11 cellular contexts compared by ENCODE assay signal in the genomic region with DNA sequence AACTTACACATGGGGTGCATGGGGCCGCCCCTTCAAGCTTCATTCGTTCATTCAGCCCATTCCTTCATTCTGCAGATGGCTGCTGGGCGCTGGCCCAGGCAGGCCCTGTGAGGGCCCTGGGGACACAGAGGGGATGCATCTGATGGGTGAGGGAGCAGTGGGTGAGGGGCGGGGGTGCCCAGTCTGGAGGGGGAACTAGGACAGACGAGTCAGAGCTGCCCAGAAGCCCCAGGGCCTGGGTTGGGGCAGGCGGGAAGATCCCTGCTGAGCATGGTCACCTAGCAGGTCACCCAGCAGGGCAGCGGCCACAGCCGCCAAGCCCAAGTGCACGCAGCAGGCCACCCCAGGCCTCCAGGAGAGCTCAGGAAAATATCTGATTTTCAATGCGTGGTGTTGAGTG. TPM values are rescaled to one million over a fixed set of nuclear protein-coding genes. Genes with fewer than 3 reads are reported as not detected.
DNase-seq lines count a peak whose midpoint lies in the region; ATAC-seq and TF ChIP-seq lines count a peak whose summit lies in the region.
"Had no signal": no experiment of that assay in that cellular context is flagged by ENCODE, and none has a peak within 500 bp of the region (broad histone marks: within the 10 kb centered on the region; RNA-seq: fewer than 3 reads in every experiment).

No MANE protein-coding gene starts in this region.

- peak overlapping the region; percentile 84 for H3K4me2 ChIP-seq in GM23338

- TF ChIP-seq CTCF in GM23338 (conservative IDR thresholded peaks at IDR 0.05; ENCODE audit: low read depth in 2 of 2) (no peak), WTC11 (IDR thresholded peaks at IDR 0.05) (no peak), gastrocnemius medialis (IDR thresholded peaks at IDR 0.05 in 4 of 5, conservative IDR thresholded peaks at IDR 0.05 in 1 of 5) (no peak)

- 0 out of 2 replicates have a peak overlapping the region, but pooled peaks have one; percentile 59 for H2AFZ ChIP-seq in GM23338

- peak overlapping the region; percentile 53 for H3K4me3 ChIP-seq in GM23338
- peak overlapping the region; percentile 53 for H3K4me3 ChIP-seq in iPS-15b (ENCODE audit: low read depth, low read length)
- H3K4me3 ChIP-seq in gastrocnemius medialis = no peak overlapping the region

- H3K4me1 Mint-ChIP-seq in GM23338 (peaks cover 12% of the 10 kb centered on the region; the same call in 2 of the 3 replicates), WTC11 (peaks cover 5% of the 10 kb centered on the region; the same call in 1 of the 2 replicates)
- H3K4me1 Mint-ChIP-seq in activated naive CD8-positive, alpha-beta T cell treated with anti-CD3 and anti-CD28 coated beads, Interleukin-2, amount 50 U/mL, for 24 hours = no peaks in the 10 kb centered on the region
- H3K4me1 Mint-ChIP-seq: activated naive CD4-positive, alpha-beta T cell treated with anti-CD3 and anti-CD28 coated beads, Interleukin-2, amount 50 U/mL, for 24 hours had no signal

- ATAC-seq in GM23338 = no peak; the same call in 2 of the 3 replicates
- no peak for ATAC-seq in WTC11
- ATAC-seq in gastrocnemius medialis = no peak
- no peak for ATAC-seq in activated naive CD8-positive, alpha-beta T cell treated with anti-CD3 and anti-CD28 coated beads, Interleukin-2, amount 50 U/mL, for 24 hours

- no peaks in the 10 kb centered on the region for H3K79me2 ChIP-seq in GM23338 (replicated peaks; ENCODE audit: insufficient read depth)

- POLR2A ChIA-PET in WTC11 (lab: Charles Lee) = interaction anchor here (0.6 to 4.1 kb wide), 4 partner anchors 14 to 246 kb away, joined by 3 to 65 read pairs (median 4); a partner anchor contains a TSS

- CTCF ChIA-PET in WTC11 (lab: Charles Lee) = interaction anchor here (0.9 to 21.0 kb wide), 12 partner anchors 9 to 769 kb away, joined by 3 to 455 read pairs (median 6); a partner anchor contains a TSS

- peak overlapping the region; percentile 80; the same call in 1 of the 2 replicates for H3K27ac Mint-ChIP-seq in GM23338
- H3K27ac Mint-ChIP-seq in WTC11 = no peak overlapping the region
- no peak overlapping the region for H3K27ac Mint-ChIP-seq in activated naive CD8-positive, alpha-beta T cell treated with anti-CD3 and anti-CD28 coated beads, Interleukin-2, amount 50 U/mL, for 24 hours
- H3K27ac Mint-ChIP-seq: activated naive CD4-positive, alpha-beta T cell treated with anti-CD3 and anti-CD28 coated beads, Interleukin-2, amount 50 U/mL, for 24 hours had no signal

- H3K9me3 Mint-ChIP-seq in GM23338 (no peaks in the 10 kb centered on the region), WTC11 (no peaks in the 10 kb centered on the region)
- no peaks in the 10 kb centered on the region for H3K9me3 Mint-ChIP-seq in activated naive CD8-positive, alpha-beta T cell treated with anti-CD3 and anti-CD28 coated beads, Interleukin-2, amount 50 U/mL, for 24 hours
- H3K9me3 Mint-ChIP-seq: activated naive CD4-positive, alpha-beta T cell treated with anti-CD3 and anti-CD28 coated beads, Interleukin-2, amount 50 U/mL, for 24 hours had no signal

- peaks cover 13% of the 10 kb centered on the region for H3K27me3 Mint-ChIP-seq in GM23338 (ENCODE audit: insufficient read depth, low read depth, poor library complexity)
- H3K27me3 Mint-ChIP-seq in WTC11 (ENCODE audit: low read depth) = peaks cover 11% of the 10 kb centered on the region
- H3K27me3 Mint-ChIP-seq in activated naive CD8-positive, alpha-beta T cell treated with anti-CD3 and anti-CD28 coated beads, Interleukin-2, amount 50 U/mL, for 24 hours = peaks cover 2% of the 10 kb centered on the region
- H3K27me3 Mint-ChIP-seq: activated naive CD4-positive, alpha-beta T cell treated with anti-CD3 and anti-CD28 coated beads, Interleukin-2, amount 50 U/mL, for 24 hours had no signal

- in situ Hi-C loops in gastrocnemius medialis (cut with MboI; ENCODE audit: low sequenced_read_pairs in 4 of 4) = no loop called here

- no peak for TF ChIP-seq POLR2A in gastrocnemius medialis (IDR thresholded peaks at IDR 0.05)

- H3K36me3 ChIP-seq in GM23338 (ENCODE audit: insufficient read depth) (no peaks in the 10 kb centered on the region), iPS-15b (ENCODE audit: control insufficient read depth, insufficient read depth, low read length) (peaks cover 4% of the 10 kb centered on the region), gastrocnemius medialis (no peaks in the 10 kb centered on the region)

- no peaks in the 10 kb centered on the region for H3K9me2 ChIP-seq in GM23338 (ENCODE audit: insufficient read depth)

- intact Hi-C loops in gastrocnemius medialis (cut with DNase I; ENCODE audit: low total_unique reads) = no loop called here

- H3K36me3 Mint-ChIP-seq in GM23338 (ENCODE audit: low read depth) (no peaks in the 10 kb centered on the region), WTC11 (no peaks in the 10 kb centered on the region)
- H3K36me3 Mint-ChIP-seq in activated naive CD8-positive, alpha-beta T cell treated with anti-CD3 and anti-CD28 coated beads, Interleukin-2, amount 50 U/mL, for 24 hours (ENCODE audit: low read depth) = no peaks in the 10 kb centered on the region
- H3K36me3 Mint-ChIP-seq: activated naive CD4-positive, alpha-beta T cell treated with anti-CD3 and anti-CD28 coated beads, Interleukin-2, amount 50 U/mL, for 24 hours had no signal

- H3K4me1 ChIP-seq in GM23338 (ENCODE audit: insufficient read depth) = peaks cover 18% of the 10 kb centered on the region
- peaks cover 12% of the 10 kb centered on the region for H3K4me1 ChIP-seq in iPS-15b (ENCODE audit: control insufficient read depth, insufficient read depth, low read length)
- H3K4me1 ChIP-seq in gastrocnemius medialis = peaks cover 26 to 52% of the 10 kb centered on the region in 2 donors

- H3K9ac ChIP-seq in iPS-15b (ENCODE audit: low read depth, low read length) = peak overlapping the region; percentile 47

- no peaks in the 10 kb centered on the region for H3K9me3 ChIP-seq in iPS-15b (ENCODE audit: control insufficient read depth, insufficient read depth, low read length)
- no peaks in the 10 kb centered on the region for H3K9me3 ChIP-seq in gastrocnemius medialis

- H3K27me3 ChIP-seq in GM23338 (ENCODE audit: insufficient read depth) = no peaks in the 10 kb centered on the region; the same call in 1 of the 2 replicates
- H3K27me3 ChIP-seq in iPS-15b (ENCODE audit: control insufficient read depth, insufficient read depth, low read length) = no peaks in the 10 kb centered on the region
- no peaks in the 10 kb centered on the region for H3K27me3 ChIP-seq in gastrocnemius medialis

- 0 out of 2 replicates have a peak, but pooled peaks cover 3% of the 10 kb centered on the region for H3F3A ChIP-seq in GM23338 (replicated peaks; ENCODE audit: low read depth)

- peak overlapping the region; percentile 29; the same call in 2 of the 3 replicates for H3K4me3 Mint-ChIP-seq in GM23338
- H3K4me3 Mint-ChIP-seq in WTC11 = no peak overlapping the region
- no peak overlapping the region for H3K4me3 Mint-ChIP-seq in activated naive CD8-positive, alpha-beta T cell treated with anti-CD3 and anti-CD28 coated beads, Interleukin-2, amount 50 U/mL, for 24 hours
- H3K4me3 Mint-ChIP-seq: activated naive CD4-positive, alpha-beta T cell treated with anti-CD3 and anti-CD28 coated beads, Interleukin-2, amount 50 U/mL, for 24 hours had no signal

- H3K27ac ChIP-seq in GM23338 (ENCODE audit: low read depth) (peak overlapping the region; percentile 94), gastrocnemius medialis (peak overlapping the region in 3 of 4 donors; percentile 29 to 64 (median 57))

- no peak for DNase-seq in GM23338 (ENCODE audit: low spot score)
- no peak for DNase-seq in WTC11 (ENCODE audit: low spot score)
- DNase-seq in gastrocnemius medialis = no peak
- DNase-seq in NCI-H1048 (lab: John Stamatoyannopoulos, UW) = no peak
- DNase-seq in activated naive CD8-positive, alpha-beta T cell treated with anti-CD3 and anti-CD28 coated beads, Interleukin-2, amount 50 U/mL, for 24 hours = no peak
- DNase-seq in NCI-H2227 (lab: John Stamatoyannopoulos, UW; ENCODE audit: unreplicated experiment) = no peak
- DNase-seq in NOMO-1 treated with dmso at 0.1 percent for 144 hours (lab: John Stamatoyannopoulos, UW; ENCODE audit: unreplicated experiment) = no peak
- DNase-seq: Kasumi-1; stimulated activated CD4-positive, alpha-beta T cell treated with anti-CD3 and anti-CD28 coated beads, Interleukin-12 subunit alpha, Interleukin-12 subunit beta, amount 100 ng/mL, for 4 hours had no signal

- H4K20me1 ChIP-seq in GM23338 (replicated peaks; ENCODE audit: insufficient read depth) = no peaks in the 10 kb centered on the region

TF ChIP-seq in WTC11, 78 proteins besides CTCF, POLR2A, EP300 and RAD21:
- TF ChIP-seq SP1 (CRISPR knock-in tag; conservative IDR thresholded peaks at IDR 0.05) (peak; percentile 23; the same call in 1 of the 2 replicates), TP53 (CRISPR knock-in tag; IDR thresholded peaks at IDR 0.05) (no peak), SOX15 (CRISPR knock-in tag; IDR thresholded peaks at IDR 0.05) (no peak), RORB (CRISPR knock-in tag; IDR thresholded peaks at IDR 0.05) (no peak)

RNA-seq across cellular contexts. Expression of a gene that starts 14.1 kb away (rescaled TPM):
- total RNA-seq in GM23338 (2014; rRNA removed; shearing (Covaris generic)) = 22.0 and 28.2 TPM in 2 replicates
- 13.2 and 13.4 TPM in 2 replicates for polyA plus RNA-seq in GM23338 (2016; fragmentation: Nextera tagmentation; extraction: Ambion mirVana)
- total RNA-seq in WTC11 (2021) (11.8 to 15.5 TPM (median 12.3 TPM) in 3 replicates), gastrocnemius medialis (10 to 100 TPM in 1 of 4 donors, 1 to 10 TPM in 3; 8.3 to 11.0 (median 9.6) TPM)

RNA-seq across cellular contexts. Expression of a gene that starts 19.3 kb away (rescaled TPM):
- total RNA-seq in GM23338 (2014; rRNA removed; shearing (Covaris generic)) = 25.4 and 29.2 TPM in 2 replicates
- 16.4 and 21.1 TPM in 2 replicates for polyA plus RNA-seq in GM23338 (2016; fragmentation: Nextera tagmentation; extraction: Ambion mirVana)
- total RNA-seq in WTC11 (2021) (23.9 to 29.2 TPM (median 24.8 TPM) in 3 replicates), gastrocnemius medialis (10 to 100 TPM; 16.9 to 22.6 (median 21.0) TPM)

RNA-seq across cellular contexts. Expression of a gene that starts 19.6 kb away (rescaled TPM):
- total RNA-seq in GM23338 (2014; rRNA removed; shearing (Covaris generic)) = 61.3 and 82.6 TPM in 2 replicates
- polyA plus RNA-seq in GM23338 (2016; fragmentation: Nextera tagmentation; extraction: Ambion mirVana) = 129 and 130 TPM in 2 replicates
- total RNA-seq in WTC11 (2021) = 34.7 to 36.7 TPM (median 36.4 TPM) in 3 replicates
- 100 to 1,000 TPM in 1 of 4 donors, 10 to 100 TPM in 3; 56.7 to 111 (median 71.7) TPM for total RNA-seq in gastrocnemius medialis

RNA-seq across cellular contexts. Expression of a gene that starts 20.5 kb away (rescaled TPM):
- 504 and 604 TPM in 2 replicates for total RNA-seq in GM23338 (2014; rRNA removed; shearing (Covaris generic))
- 846 and 852 TPM in 2 replicates for polyA plus RNA-seq in GM23338 (2016; fragmentation: Nextera tagmentation; extraction: Ambion mirVana)
- total RNA-seq in WTC11 (2021) (529 to 555 TPM (median 531 TPM) in 3 replicates), gastrocnemius medialis (100 to 1,000 TPM in 1 of 4 donors, 10 to 100 TPM in 3; 20.7 to 110 (median 43.4) TPM)

Comparison
In these comparisons a context has a peak if more than half of its experiments do, and no peak if none do; other contexts are left out.
1. H3K4me3 ChIP-seq: peak in GM23338 (single experiment) and iPS-15b (single experiment); none in gastrocnemius medialis (0 of 4).